In genomic region chr10:123153486-123154091, GRCh38 we compare ENCODE assay signal across 3 cellular contexts.
TF ChIP-seq lines count a peak whose summit lies in the region.

No MANE protein-coding gene starts in this region.

TF ChIP-seq in SK-N-SH, 30 proteins besides CTCF, POLR2A, EP300 and RAD21:
- TF ChIP-seq TEAD4 (IDR thresholded peaks at IDR 0.05; ENCODE audit: borderline replicate concordance, insufficient read depth), result no peak
- TF ChIP-seq RCOR1 (IDR thresholded peaks at IDR 0.05; ENCODE audit: low read length), result no peak
- no peak for TF ChIP-seq FOXM1 (IDR thresholded peaks at IDR 0.05; ENCODE audit: low read depth)
- TF ChIP-seq SIN3A (IDR thresholded peaks at IDR 0.05; ENCODE audit: borderline replicate concordance, low read depth, low read length), result no peak
- TF ChIP-seq MXI1 (IDR thresholded peaks at IDR 0.05; ENCODE audit: low read depth, low read length), result no peak
- TF ChIP-seq CHD2 (IDR thresholded peaks at IDR 0.05; ENCODE audit: low read length, partially characterized antibody), result no peak
- TF ChIP-seq MAX (IDR thresholded peaks at IDR 0.05; ENCODE audit: low read depth), result no peak; the same call in 1 of the 2 replicates
- no peak for TF ChIP-seq ELF1 (IDR thresholded peaks at IDR 0.05)
- no peak for TF ChIP-seq NRF1 (IDR thresholded peaks at IDR 0.05; ENCODE audit: low read depth, low read length)
- TF ChIP-seq USF1 (IDR thresholded peaks at IDR 0.05; ENCODE audit: borderline replicate concordance, low read depth), result no peak
- no peak for TF ChIP-seq POLR2AphosphoS5 (IDR thresholded peaks at IDR 0.05; ENCODE audit: low read depth, low read length)
- no peak for TF ChIP-seq JUND (IDR thresholded peaks at IDR 0.05)
- TF ChIP-seq GABPA (IDR thresholded peaks at IDR 0.05; ENCODE audit: low read depth), result no peak
- no peak for TF ChIP-seq GATA2 (CRISPR knock-in tag; IDR thresholded peaks at IDR 0.05)

TF ChIP-seq in SK-N-SH treated with all-trans-retinoic acid at 6 μM for 48 hours, 23 proteins besides CTCF, POLR2A, EP300 and RAD21:
- TF ChIP-seq ZC3H10 (CRISPR knock-in tag; IDR thresholded peaks at IDR 0.05) (no peak), ISL1 (CRISPR knock-in tag; IDR thresholded peaks at IDR 0.05) (no peak), ZFP3 (CRISPR knock-in tag; IDR thresholded peaks at IDR 0.05) (no peak), ZNF565 (CRISPR knock-in tag; conservative IDR thresholded peaks at IDR 0.05; ENCODE audit: low read depth) (no peak), ZFP30 (CRISPR knock-in tag; IDR thresholded peaks at IDR 0.05) (no peak), TSHZ2 (CRISPR knock-in tag; IDR thresholded peaks at IDR 0.05) (no peak), PPARA (CRISPR knock-in tag; IDR thresholded peaks at IDR 0.05; ENCODE audit: borderline replicate concordance) (no peak), ARNTL (CRISPR knock-in tag; IDR thresholded peaks at IDR 0.05; ENCODE audit: borderline replicate concordance, low read depth) (no peak), TCF4 (CRISPR knock-in tag; IDR thresholded peaks at IDR 0.05; ENCODE audit: borderline replicate concordance) (no peak), ESRRG (CRISPR knock-in tag; IDR thresholded peaks at IDR 0.05) (no peak), BACH2 (CRISPR knock-in tag; IDR thresholded peaks at IDR 0.05; ENCODE audit: borderline replicate concordance) (no peak), GLIS3 (CRISPR knock-in tag; IDR thresholded peaks at IDR 0.05) (no peak), TOX (CRISPR knock-in tag; IDR thresholded peaks at IDR 0.05; ENCODE audit: borderline replicate concordance) (no peak), CREB5 (CRISPR knock-in tag; IDR thresholded peaks at IDR 0.05; ENCODE audit: low read depth) (no peak), ZNF8 (CRISPR knock-in tag; IDR thresholded peaks at IDR 0.05) (no peak), CSDC2 (CRISPR knock-in tag; IDR thresholded peaks at IDR 0.05) (no peak), ZNF70 (CRISPR knock-in tag; IDR thresholded peaks at IDR 0.05) (no peak)
- TF ChIP-seq, protein P1, sequence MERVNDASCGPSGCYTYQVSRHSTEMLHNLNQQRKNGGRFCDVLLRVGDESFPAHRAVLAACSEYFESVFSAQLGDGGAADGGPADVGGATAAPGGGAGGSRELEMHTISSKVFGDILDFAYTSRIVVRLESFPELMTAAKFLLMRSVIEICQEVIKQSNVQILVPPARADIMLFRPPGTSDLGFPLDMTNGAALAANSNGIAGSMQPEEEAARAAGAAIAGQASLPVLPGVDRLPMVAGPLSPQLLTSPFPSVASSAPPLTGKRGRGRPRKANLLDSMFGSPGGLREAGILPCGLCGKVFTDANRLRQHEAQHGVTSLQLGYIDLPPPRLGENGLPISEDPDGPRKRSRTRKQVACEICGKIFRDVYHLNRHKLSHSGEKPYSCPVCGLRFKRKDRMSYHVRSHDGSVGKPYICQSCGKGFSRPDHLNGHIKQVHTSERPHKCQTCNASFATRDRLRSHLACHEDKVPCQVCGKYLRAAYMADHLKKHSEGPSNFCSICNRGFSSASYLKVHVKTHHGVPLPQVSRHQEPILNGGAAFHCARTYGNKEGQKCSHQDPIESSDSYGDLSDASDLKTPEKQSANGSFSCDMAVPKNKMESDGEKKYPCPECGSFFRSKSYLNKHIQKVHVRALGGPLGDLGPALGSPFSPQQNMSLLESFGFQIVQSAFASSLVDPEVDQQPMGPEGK (CRISPR knock-in tag; IDR thresholded peaks at IDR 0.05; ENCODE audit: borderline replicate concordance), result no peak

TF ChIP-seq in H1, 55 proteins besides CTCF, POLR2A, EP300 and RAD21:
- no peak for TF ChIP-seq TAF7 (optimal IDR thresholded peaks at IDR 0.05; ENCODE audit: borderline replicate concordance, low read depth, low read length)
- no peak for TF ChIP-seq TBP (IDR thresholded peaks at IDR 0.05; ENCODE audit: low read depth, low read length)
- TF ChIP-seq USF2 (IDR thresholded peaks at IDR 0.05; ENCODE audit: low read length), result no peak
- TF ChIP-seq SP2 (IDR thresholded peaks at IDR 0.05; ENCODE audit: low read length), result no peak
- 0 out of 2 replicates have a peak, but pooled peaks have one; percentile 39 for TF ChIP-seq YY1 (IDR thresholded peaks at IDR 0.05; ENCODE audit: low read depth, low read length)
- TF ChIP-seq CTBP2 (IDR thresholded peaks at IDR 0.05; ENCODE audit: borderline replicate concordance, insufficient read depth, insufficient read length, low read length), result no peak
- TF ChIP-seq TCF12 (IDR thresholded peaks at IDR 0.05; ENCODE audit: low read depth, low read length), result no peak
- TF ChIP-seq, protein P2, sequence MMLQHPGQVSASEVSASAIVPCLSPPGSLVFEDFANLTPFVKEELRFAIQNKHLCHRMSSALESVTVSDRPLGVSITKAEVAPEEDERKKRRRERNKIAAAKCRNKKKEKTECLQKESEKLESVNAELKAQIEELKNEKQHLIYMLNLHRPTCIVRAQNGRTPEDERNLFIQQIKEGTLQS (IDR thresholded peaks at IDR 0.05; ENCODE audit: insufficient read depth, low read depth, low read length), result no peak
- no peak for TF ChIP-seq ZNF274 (IDR thresholded peaks at IDR 0.05; ENCODE audit: borderline replicate concordance, extremely low read depth, low read length)
- peak; percentile 99 for TF ChIP-seq E2F6 (IDR thresholded peaks at IDR 0.05)
TF ChIP-seq in H1: peak in this region for 2.
